Comparison of ENCODE assay signal across 8 cellular contexts in genomic region chr5:139137703-139138102, GRCh38.
DNase-seq lines count a peak whose midpoint lies in the region; ATAC-seq and TF ChIP-seq lines count a peak whose summit lies in the region.

No MANE protein-coding gene starts in this region.

- no peak overlapping the region for H3K4me2 ChIP-seq in GM23248 (ENCODE audit: unreplicated experiment)

- peaks cover 38% of the 10 kb centered on the region for H3K4me1 ChIP-seq in GM23248 (ENCODE audit: insufficient read depth)

- H3K9me3 ChIP-seq in GM23248 (ENCODE audit: low read depth): no peaks in the 10 kb centered on the region

- H2AFZ ChIP-seq in GM23248: no peak overlapping the region

- H4K20me1 ChIP-seq in GM23248 (ENCODE audit: insufficient read depth): peaks cover 3% of the 10 kb centered on the region; the same call in 1 of the 2 replicates

- H3K9me3 Mint-ChIP-seq in activated naive CD4-positive, alpha-beta T cell treated with anti-CD3 and anti-CD28 coated beads for 36 hours: no peaks in the 10 kb centered on the region

- no peaks in the 10 kb centered on the region for H3K27me3 ChIP-seq in GM23248 (replicated peaks; ENCODE audit: insufficient read depth)

- H3K9ac ChIP-seq in GM23248: no peak overlapping the region

- no peaks in the 10 kb centered on the region for H3K27me3 Mint-ChIP-seq in activated naive CD4-positive, alpha-beta T cell treated with anti-CD3 and anti-CD28 coated beads for 36 hours (ENCODE audit: low read depth)

- no peak overlapping the region for H3K27ac ChIP-seq in 22Rv1
- no peak overlapping the region for H3K27ac ChIP-seq in GM23248

- CTCF ChIA-PET in activated naive CD4-positive, alpha-beta T cell treated with anti-CD3 and anti-CD28 coated beads for 36 hours (lab: Charles Lee): no interaction called here

- H3K27ac Mint-ChIP-seq in activated naive CD4-positive, alpha-beta T cell treated with anti-CD3 and anti-CD28 coated beads for 36 hours: no peak overlapping the region

- WGBS in GM23248 (ENCODE audit: low coverage in 1 of 2, low lambda C conversion rate in 2 of 2, missing lambda C conversion rate in 2 of 2), 2 experiments: 47 to 56% methylated on average over 4 of the region's 4 CpGs

- DNase-seq in GM23248 (peak; percentile 30), RKO (ENCODE audit: low spot score) (peak; percentile 15), foreskin melanocyte (peak; percentile 29), LoVo (ENCODE audit: low spot score) (no peak), activated gamma-delta T cell treated with Interleukin-2 at 50 U/mL for 16 hours (no peak)
- DNase-seq in activated naive CD4-positive, alpha-beta T cell treated with anti-CD3 and anti-CD28 coated beads for 36 hours: no peak

- in situ Hi-C loops in GM23248 (cut with MboI): no loop called here

- peak; percentile 28 for TF ChIP-seq CTCF in 22Rv1 (IDR thresholded peaks at IDR 0.05)

- no peak overlapping the region for H3K4me3 Mint-ChIP-seq in activated naive CD4-positive, alpha-beta T cell treated with anti-CD3 and anti-CD28 coated beads for 36 hours

- no peak overlapping the region for H3K4me3 ChIP-seq in GM23248

- peaks cover 95% of the 10 kb centered on the region for H3K79me2 ChIP-seq in GM23248 (ENCODE audit: insufficient read depth)

- ATAC-seq in GM21367 (IDR thresholded peaks at IDR 0.05; ENCODE audit: unreplicated experiment): no peak

- intact Hi-C loops in activated naive CD4-positive, alpha-beta T cell treated with anti-CD3 and anti-CD28 coated beads for 36 hours (cut with micrococcal nuclease): no loop called here

- H3K9me2 ChIP-seq in GM23248 (ENCODE audit: insufficient read depth): no peaks in the 10 kb centered on the region

- H3K4me1 Mint-ChIP-seq in activated naive CD4-positive, alpha-beta T cell treated with anti-CD3 and anti-CD28 coated beads for 36 hours (ENCODE audit: low read depth): peaks cover 12% of the 10 kb centered on the region

- H3K36me3 ChIP-seq in GM23248 (ENCODE audit: low read depth): no peaks in the 10 kb centered on the region

- H3K36me3 Mint-ChIP-seq in activated naive CD4-positive, alpha-beta T cell treated with anti-CD3 and anti-CD28 coated beads for 36 hours (ENCODE audit: low read depth): no peaks in the 10 kb centered on the region

- H3F3A ChIP-seq in GM23248 (ENCODE audit: insufficient read depth): peaks cover 18% of the 10 kb centered on the region

Comparison
In these comparisons a context has a peak if more than half of its experiments do, and no peak if none do; other contexts are left out.
1. DNase-seq: peak in GM23248 (single experiment), RKO (single experiment) and foreskin melanocyte (single experiment); none in LoVo (single experiment), activated naive CD4-positive, alpha-beta T cell treated with anti-CD3 and anti-CD28 coated beads for 36 hours (single experiment) and activated gamma-delta T cell treated with Interleukin-2 at 50 U/mL for 16 hours (single experiment).